Comparison of ENCODE assay signal across 8 cellular contexts in the genomic region with DNA sequence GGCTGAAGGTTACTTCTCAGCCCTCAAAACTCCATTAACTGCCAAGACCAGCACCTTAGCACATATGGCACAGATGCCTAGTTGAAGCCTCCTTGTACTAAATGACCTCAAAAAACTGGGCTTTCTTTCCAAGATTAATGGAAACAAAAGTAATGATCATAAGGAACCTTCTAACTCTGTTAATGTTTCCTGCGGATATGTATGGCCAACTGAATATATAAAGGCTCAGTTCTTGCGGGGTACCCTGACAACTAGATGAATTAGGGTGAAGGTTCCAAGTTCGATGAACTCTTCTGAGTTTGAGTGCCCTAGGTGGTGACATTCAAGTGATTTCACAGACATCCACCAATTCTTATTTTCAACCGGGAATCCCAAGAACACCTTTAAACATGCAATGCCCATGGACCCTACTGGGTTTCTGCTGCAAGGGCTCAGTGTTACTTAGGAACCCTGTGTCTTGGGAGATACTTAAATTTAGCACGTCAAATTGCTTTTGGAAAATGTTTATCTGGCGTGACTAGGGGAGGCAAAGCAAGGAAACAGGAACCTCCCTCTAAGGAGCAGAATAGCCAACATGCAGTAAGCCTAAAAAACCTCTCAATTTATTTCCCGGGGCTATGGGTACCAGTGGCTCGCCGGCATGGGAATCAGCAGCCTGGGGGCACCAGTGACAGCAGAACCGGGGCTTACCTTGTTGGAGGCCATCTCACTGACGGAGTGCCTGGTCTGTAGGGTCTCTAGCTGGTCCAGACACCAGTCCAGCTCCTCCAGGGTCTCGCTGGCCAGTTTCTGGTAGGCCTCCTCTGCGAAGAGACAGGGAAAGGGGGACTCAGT.
A peak's percentile ranks its signal among the peaks of the same experiment; 100 is the strongest.
DNase-seq lines count a peak whose midpoint lies in the region; ATAC-seq and TF ChIP-seq lines count a peak whose summit lies in the region.

No MANE protein-coding gene starts in this region.

- peak overlapping the region; percentile 87 for H3K4me3 Mint-ChIP-seq in WTC11

- no peaks in the 10 kb centered on the region for H4K20me1 ChIP-seq in GM23248 (ENCODE audit: insufficient read depth)

- DNase-seq in AG08396 (ENCODE audit: low spot score) (peak; percentile 8), GM23248 (peak; percentile 43), WTC11 (ENCODE audit: low spot score) (peak; percentile 21), left ventricle myocardium inferior (no peak), pons (ENCODE audit: low spot score) (no peak), HuH-7.5 (ENCODE audit: low spot score) (no peak), HuH-7 (ENCODE audit: low spot score) (no peak)

- H3K4me3 ChIP-seq in GM23248: peak overlapping the region; percentile 88
- peak overlapping the region; percentile 76 for H3K4me3 ChIP-seq in left ventricle myocardium inferior
- peak overlapping the region; percentile 94 for H3K4me3 ChIP-seq in skeletal muscle satellite cell (ENCODE audit: low read length)

- H3K36me3 ChIP-seq in GM23248 (ENCODE audit: low read depth) (no peaks in the 10 kb centered on the region), left ventricle myocardium inferior (no peaks in the 10 kb centered on the region), skeletal muscle satellite cell (ENCODE audit: insufficient read depth, low read length) (no peaks in the 10 kb centered on the region)

- peak overlapping the region; percentile 88 for H3K9ac ChIP-seq in GM23248
- H3K9ac ChIP-seq in skeletal muscle satellite cell (ENCODE audit: low read depth, low read length): peak overlapping the region; percentile 96

- H3K27ac Mint-ChIP-seq in WTC11: no peak overlapping the region

- H3K4me1 Mint-ChIP-seq in WTC11: peaks cover 22% of the 10 kb centered on the region

- no peaks in the 10 kb centered on the region for H3K9me2 ChIP-seq in GM23248 (ENCODE audit: insufficient read depth)

- peak; percentile 45 for ATAC-seq in WTC11

- intact Hi-C loops in left ventricle myocardium inferior (cut with micrococcal nuclease): loop anchor here (5.0 kb wide), 2 partner anchors 89 to 134 kb away; no protein-coding TSS in a partner anchor

- peak overlapping the region; percentile 78 for H2AFZ ChIP-seq in GM23248

- peaks cover 51% of the 10 kb centered on the region for H3K79me2 ChIP-seq in GM23248 (ENCODE audit: insufficient read depth)

- H3K27me3 Mint-ChIP-seq in WTC11 (ENCODE audit: low read depth): peaks cover 52% of the 10 kb centered on the region

- H3F3A ChIP-seq in GM23248 (ENCODE audit: insufficient read depth): peaks cover 54% of the 10 kb centered on the region

- no peak for TF ChIP-seq CTCF in WTC11 (IDR thresholded peaks at IDR 0.05)
- no peak for TF ChIP-seq CTCF in left ventricle myocardium inferior (IDR thresholded peaks at IDR 0.05; ENCODE audit: borderline replicate concordance)

- no peaks in the 10 kb centered on the region for H3K9me3 Mint-ChIP-seq in WTC11

- in situ Hi-C loops in GM23248 (cut with MboI): loop anchor here (10.0 kb wide), 1 partner anchor 136 kb away; no protein-coding TSS in a partner anchor

- H3K9me3 ChIP-seq in GM23248 (ENCODE audit: low read depth) (no peaks in the 10 kb centered on the region), left ventricle myocardium inferior (replicated peaks) (no peaks in the 10 kb centered on the region), skeletal muscle satellite cell (replicated peaks; ENCODE audit: low read length) (no peaks in the 10 kb centered on the region)

- H3K36me3 Mint-ChIP-seq in WTC11: no peaks in the 10 kb centered on the region

- H3K4me2 ChIP-seq in GM23248 (ENCODE audit: unreplicated experiment) (peak overlapping the region; percentile 96), skeletal muscle satellite cell (ENCODE audit: low read length) (peak overlapping the region; percentile 95)

- POLR2A ChIA-PET in WTC11 (lab: Charles Lee): interaction anchor here (0.6 to 1.2 kb wide), 2 partner anchors 89 to 159 kb away, joined by 3 to 4 read pairs; no protein-coding TSS in a partner anchor

- WGBS in GM23248 (ENCODE audit: low coverage in 1 of 2, low lambda C conversion rate in 2 of 2, missing lambda C conversion rate in 2 of 2), 2 experiments: 26 to 28% methylated on average over 13 of the region's 13 CpGs

- peaks cover 64% of the 10 kb centered on the region for H3K4me1 ChIP-seq in GM23248 (ENCODE audit: insufficient read depth)
- H3K4me1 ChIP-seq in left ventricle myocardium inferior: peaks cover 95% of the 10 kb centered on the region
- peaks cover 55% of the 10 kb centered on the region for H3K4me1 ChIP-seq in skeletal muscle satellite cell (ENCODE audit: control insufficient read depth, insufficient read depth, low read length)

- peak overlapping the region; percentile 19 for H3K27ac ChIP-seq in GM23248
- H3K27ac ChIP-seq in left ventricle myocardium inferior (replicated peaks): peak overlapping the region; percentile 89

- H3K27me3 ChIP-seq in GM23248 (replicated peaks; ENCODE audit: insufficient read depth): no peaks in the 10 kb centered on the region
- no peaks in the 10 kb centered on the region for H3K27me3 ChIP-seq in left ventricle myocardium inferior (ENCODE audit: low read depth)
- no peaks in the 10 kb centered on the region for H3K27me3 ChIP-seq in skeletal muscle satellite cell (ENCODE audit: control insufficient read depth, insufficient read depth, low read length)

- CTCF ChIA-PET in WTC11 (lab: Charles Lee): interaction anchor here (0.6 to 1.8 kb wide), 4 partner anchors 135 to 762 kb away, joined by 3 to 6 read pairs (median 4); no protein-coding TSS in a partner anchor

TF ChIP-seq in WTC11, 78 proteins besides CTCF, POLR2A, EP300 and RAD21:
- TF ChIP-seq TEAD1 (CRISPR knock-in tag; IDR thresholded peaks at IDR 0.05) (0 out of 2 replicates have a peak, but pooled peaks have one; percentile 5), CREB1 (CRISPR knock-in tag; IDR thresholded peaks at IDR 0.05) (no peak)

Comparison
In these comparisons a context has a peak if more than half of its experiments do, and no peak if none do; other contexts are left out.
1. DNase-seq: peak in AG08396 (single experiment), GM23248 (single experiment) and WTC11 (single experiment); none in left ventricle myocardium inferior (single experiment), pons (single experiment), HuH-7.5 (single experiment) and HuH-7 (single experiment).
2. Peak in every context shown above with its lines, with median percentiles within 50 percentile points of each other: H3K4me3 ChIP-seq.